ENCODE assay signal across 27 cellular contexts in the genomic region with DNA sequence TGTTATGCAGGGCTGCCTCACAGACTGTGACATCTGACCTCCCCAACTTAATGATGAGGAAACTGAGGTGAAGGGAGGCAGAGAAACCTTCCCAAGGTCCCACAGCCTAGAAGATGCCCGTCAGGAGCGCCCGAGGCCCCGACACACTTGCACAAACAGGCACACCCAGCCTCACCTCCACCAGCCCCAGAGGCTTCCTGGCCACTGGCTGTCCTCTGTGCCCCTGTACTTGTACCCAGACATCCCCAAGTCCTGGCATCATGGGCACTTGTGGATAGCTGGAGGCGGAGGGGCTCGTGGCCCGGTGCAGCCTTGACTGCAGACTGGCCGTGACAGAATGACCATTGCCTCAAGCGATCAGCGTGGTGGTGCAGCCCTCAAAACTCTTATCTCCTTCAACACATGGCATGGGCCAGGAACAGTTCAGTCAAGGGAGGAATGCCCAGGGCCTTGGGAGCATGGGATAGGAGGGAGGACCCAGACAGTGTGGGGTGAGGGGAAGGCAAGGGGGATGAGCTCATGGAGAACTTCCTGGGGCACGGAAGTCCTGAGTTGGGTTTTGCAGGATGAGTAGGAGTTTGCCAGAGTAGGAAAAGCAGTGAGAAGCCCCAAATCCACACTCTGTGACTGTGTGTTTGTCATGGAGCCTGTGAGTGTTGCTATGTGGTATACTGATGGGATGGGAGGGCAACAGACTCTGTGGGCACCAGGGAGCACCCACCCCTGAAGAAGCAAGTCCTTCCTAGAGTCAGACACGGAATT.
"Had no signal": no experiment of that assay in that cellular context is flagged by ENCODE, and none has a peak within 500 bp of the region (broad histone marks: within the 10 kb centered on the region; RNA-seq: fewer than 3 reads in every experiment).

No MANE protein-coding gene starts in this region.

- H3K4me3 Mint-ChIP-seq: activated CD4-positive, alpha-beta T cell treated with anti-CD3 and anti-CD28 coated beads, Interleukin-2, amount 10 ng/mL, durations not matched to agents 7 days and 5 days; activated CD8-positive, alpha-beta memory T cell treated with anti-CD3 and anti-CD28 coated beads, Interleukin-2, amount 10 ng/mL, durations not matched to agents 7 days and 5 days; activated CD8-positive, alpha-beta T cell treated with anti-CD3 and anti-CD28 coated beads for 36 hours; central memory CD8-positive, alpha-beta T cell; effector memory CD8-positive, alpha-beta T cell; natural killer cell treated with Interleukin-12 subunit alpha and Interleukin-12 subunit beta and Interleukin-15 and Interleukin-18, amount 100 ng/mL, for 72 hours; stimulated activated effector memory CD8-positive, alpha-beta T cell treated with anti-CD3 and anti-CD28 coated beads, Interleukin-12 subunit alpha, Interleukin-12 subunit beta, amount 100 ng/mL, for 72 hours; T-cell; T-helper 2 cell treated with Interferon-gamma antibody and Interleukin-4, amounts not matched to agents 5 μg/mL and 100 μg/mL, for 36 hours had no signal

- H3K27ac Mint-ChIP-seq: activated CD4-positive, alpha-beta T cell treated with anti-CD3 and anti-CD28 coated beads, Interleukin-2, amount 10 ng/mL, durations not matched to agents 7 days and 5 days; activated CD8-positive, alpha-beta memory T cell treated with anti-CD3 and anti-CD28 coated beads, Interleukin-2, amount 10 ng/mL, durations not matched to agents 7 days and 5 days; activated CD8-positive, alpha-beta T cell treated with anti-CD3 and anti-CD28 coated beads for 36 hours; activated naive CD4-positive, alpha-beta T cell treated with anti-CD3 and anti-CD28 coated beads, Interleukin-2, amount 50 U/mL, for 72 hours; natural killer cell treated with Interleukin-12 subunit alpha and Interleukin-12 subunit beta and Interleukin-15 and Interleukin-18, amount 100 ng/mL, for 72 hours; stimulated activated effector memory CD8-positive, alpha-beta T cell treated with anti-CD3 and anti-CD28 coated beads, Interleukin-12 subunit alpha, Interleukin-12 subunit beta, amount 100 ng/mL, for 72 hours; T-helper 2 cell treated with Interferon-gamma antibody and Interleukin-4, amounts not matched to agents 5 μg/mL and 100 μg/mL, for 36 hours had no signal

- ATAC-seq: activated CD8-positive, alpha-beta memory T cell treated with anti-CD3 and anti-CD28 coated beads, Interleukin-2, amount 10 ng/mL, durations not matched to agents 7 days and 5 days; activated CD8-positive, alpha-beta T cell treated with anti-CD3 and anti-CD28 coated beads for 36 hours; activated naive CD4-positive, alpha-beta T cell treated with anti-CD3 and anti-CD28 coated beads, Interleukin-2, amount 50 U/mL, for 72 hours; effector memory CD8-positive, alpha-beta T cell; gastrocnemius medialis; left ventricle myocardium superior; natural killer cell treated with Interleukin-12 subunit alpha and Interleukin-12 subunit beta and Interleukin-15 and Interleukin-18, amount 100 ng/mL, for 72 hours; right cardiac atrium; stimulated activated effector memory CD8-positive, alpha-beta T cell treated with anti-CD3 and anti-CD28 coated beads, Interleukin-12 subunit alpha, Interleukin-12 subunit beta, amount 100 ng/mL, for 72 hours; T-cell had no signal

- H3K27me3 ChIP-seq: breast epithelium, dorsolateral prefrontal cortex, esophagus squamous epithelium, gastrocnemius medialis, testis, uterus had no signal

- H3K4me1 Mint-ChIP-seq: activated CD4-positive, alpha-beta T cell treated with anti-CD3 and anti-CD28 coated beads, Interleukin-2, amount 10 ng/mL, durations not matched to agents 7 days and 5 days; central memory CD8-positive, alpha-beta T cell; stimulated activated effector memory CD8-positive, alpha-beta T cell treated with anti-CD3 and anti-CD28 coated beads, Interleukin-12 subunit alpha, Interleukin-12 subunit beta, amount 100 ng/mL, for 72 hours; T-cell had no signal

- H3K36me3 ChIP-seq: breast epithelium, esophagus squamous epithelium, gastrocnemius medialis, uterus had no signal

- H3K79me2 ChIP-seq: parathyroid adenoma had no signal

- H3K27me3 Mint-ChIP-seq: activated CD4-positive, alpha-beta T cell treated with anti-CD3 and anti-CD28 coated beads, Interleukin-2, amount 10 ng/mL, durations not matched to agents 7 days and 5 days; activated CD8-positive, alpha-beta memory T cell treated with anti-CD3 and anti-CD28 coated beads, Interleukin-2, amount 10 ng/mL, durations not matched to agents 7 days and 5 days; activated CD8-positive, alpha-beta T cell treated with anti-CD3 and anti-CD28 coated beads for 36 hours; central memory CD8-positive, alpha-beta T cell; natural killer cell treated with Interleukin-12 subunit alpha and Interleukin-12 subunit beta and Interleukin-15 and Interleukin-18, amount 100 ng/mL, for 72 hours; T-cell had no signal

- H3K4me3 ChIP-seq: breast epithelium, dorsolateral prefrontal cortex, esophagus squamous epithelium, gastrocnemius medialis, testis, uterus had no signal

- H3K4me1 ChIP-seq: breast epithelium, parathyroid adenoma had no signal

- H3K9ac ChIP-seq: parathyroid adenoma had no signal

- H3K9me3 Mint-ChIP-seq: activated CD4-positive, alpha-beta T cell treated with anti-CD3 and anti-CD28 coated beads, Interleukin-2, amount 10 ng/mL, durations not matched to agents 7 days and 5 days; activated CD8-positive, alpha-beta T cell treated with anti-CD3 and anti-CD28 coated beads for 36 hours; activated naive CD4-positive, alpha-beta T cell treated with anti-CD3 and anti-CD28 coated beads, Interleukin-2, amount 50 U/mL, for 72 hours; central memory CD8-positive, alpha-beta T cell; effector memory CD8-positive, alpha-beta T cell; natural killer cell treated with Interleukin-12 subunit alpha and Interleukin-12 subunit beta and Interleukin-15 and Interleukin-18, amount 100 ng/mL, for 72 hours; stimulated activated effector memory CD8-positive, alpha-beta T cell treated with anti-CD3 and anti-CD28 coated beads, Interleukin-12 subunit alpha, Interleukin-12 subunit beta, amount 100 ng/mL, for 72 hours; T-cell; T-helper 2 cell treated with Interferon-gamma antibody and Interleukin-4, amounts not matched to agents 5 μg/mL and 100 μg/mL, for 36 hours had no signal

- H3K27ac ChIP-seq: breast epithelium, dorsolateral prefrontal cortex, esophagus squamous epithelium, gastrocnemius medialis, parathyroid adenoma, uterus had no signal

- H3K9me3 ChIP-seq: breast epithelium, esophagus squamous epithelium, gastrocnemius medialis, testis, uterus had no signal

- H3K36me3 Mint-ChIP-seq: activated CD8-positive, alpha-beta memory T cell treated with anti-CD3 and anti-CD28 coated beads, Interleukin-2, amount 10 ng/mL, durations not matched to agents 7 days and 5 days; activated naive CD4-positive, alpha-beta T cell treated with anti-CD3 and anti-CD28 coated beads, Interleukin-2, amount 50 U/mL, for 72 hours; natural killer cell treated with Interleukin-12 subunit alpha and Interleukin-12 subunit beta and Interleukin-15 and Interleukin-18, amount 100 ng/mL, for 72 hours; stimulated activated effector memory CD8-positive, alpha-beta T cell treated with anti-CD3 and anti-CD28 coated beads, Interleukin-12 subunit alpha, Interleukin-12 subunit beta, amount 100 ng/mL, for 72 hours; T-cell had no signal

- DNase-seq: activated CD4-positive, alpha-beta T cell treated with anti-CD3 and anti-CD28 coated beads, Interleukin-2, amount 10 ng/mL, durations not matched to agents 7 days and 5 days; activated CD4-positive, CD25-positive, alpha-beta regulatory T cell treated with anti-CD3 and anti-CD28 coated beads, Interleukin-2, amount 50 U/mL, for 72 hours; activated CD8-positive, alpha-beta memory T cell treated with anti-CD3 and anti-CD28 coated beads, Interleukin-2, amount 10 ng/mL, durations not matched to agents 7 days and 5 days; activated CD8-positive, alpha-beta T cell treated with anti-CD3 and anti-CD28 coated beads for 36 hours; activated gamma-delta T cell treated with Interleukin-2 at 50 U/mL for 16 hours; activated T-cell treated with anti-CD3 and anti-CD28 coated beads for 4 hours; dorsolateral prefrontal cortex; effector memory CD8-positive, alpha-beta T cell; esophagus squamous epithelium; gastrocnemius medialis; head of caudate nucleus; hypothalamus; left ventricle myocardium superior; right cardiac atrium; stimulated activated CD4-positive, alpha-beta T cell treated with anti-CD3 and anti-CD28 coated beads, Interleukin-12 subunit alpha, Interleukin-12 subunit beta, amount 100 ng/mL, for 4 hours; stimulated activated CD4-positive, alpha-beta T cell treated with anti-CD3 and anti-CD28 coated beads, Interleukin-1b, Interleukin-23, amount 100 ng/mL, for 48 hours; T-cell; testis; trophoblast cell; uterus had no signal

- H2AFZ ChIP-seq: parathyroid adenoma had no signal
